In genomic region chr14:53964249-53964648, GRCh38 we compare ENCODE assay signal across 1 cellular context.
TF ChIP-seq lines count a peak whose summit lies in the region.

No MANE protein-coding gene starts in this region.

TF ChIP-seq in GM23338, 12 proteins besides CTCF, POLR2A, EP300 and RAD21 (continued from another document):
- TF ChIP-seq ZNF462 (CRISPR knock-in tag; IDR thresholded peaks at IDR 0.05) (no peak), POLR2AphosphoS5 (IDR thresholded peaks at IDR 0.05; ENCODE audit: low read depth) (no peak), REST (IDR thresholded peaks at IDR 0.05; ENCODE audit: unreplicated experiment) (no peak), ZNF114 (CRISPR knock-in tag; IDR thresholded peaks at IDR 0.05) (no peak), ETS1 (IDR thresholded peaks at IDR 0.05) (no peak), JUNB (IDR thresholded peaks at IDR 0.05; ENCODE audit: unreplicated experiment) (no peak), EZH2 (IDR thresholded peaks at IDR 0.05; ENCODE audit: low read depth, unreplicated experiment) (no peak), STAT1 (IDR thresholded peaks at IDR 0.05; ENCODE audit: unreplicated experiment) (no peak)
